Comparison of ENCODE assay signal across 8 cellular contexts in the genomic region with DNA sequence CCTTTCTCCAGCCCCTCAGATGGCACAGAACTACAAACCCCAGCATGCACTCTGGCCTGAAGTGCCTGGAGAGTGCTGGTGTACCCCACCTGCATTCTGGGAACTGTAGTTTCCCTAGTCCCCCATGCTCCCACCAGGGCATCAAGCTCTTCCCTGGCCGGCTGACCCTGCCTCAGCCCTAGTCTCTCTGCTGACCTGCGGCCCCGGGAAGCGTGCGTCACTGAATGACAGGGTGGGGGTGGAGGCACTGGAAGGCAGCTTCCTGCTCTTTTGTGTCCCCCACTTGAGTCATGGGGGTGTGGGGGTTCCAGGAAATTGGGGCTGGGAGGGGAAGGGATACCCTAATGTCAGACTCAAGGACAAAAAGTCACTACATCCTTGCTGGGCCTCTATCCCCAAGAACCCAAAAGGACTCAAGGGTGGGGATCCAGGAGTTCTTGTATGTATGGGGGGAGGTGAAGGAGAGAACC. TPM values are rescaled to one million over a fixed set of nuclear protein-coding genes. Genes with fewer than 3 reads are reported as not detected.
DNase-seq lines count a peak whose midpoint lies in the region; ATAC-seq and TF ChIP-seq lines count a peak whose summit lies in the region.

No MANE protein-coding gene starts in this region.

- H3K4me3 ChIP-seq in psoas muscle, result no peak overlapping the region

- no peak for TF ChIP-seq CTCF in psoas muscle (IDR thresholded peaks at IDR 0.05)

- H3K27ac ChIP-seq in psoas muscle, result peak overlapping the region; percentile 58

- H3K4me1 ChIP-seq in psoas muscle, result no peaks in the 10 kb centered on the region

- peaks cover 0 to 11% (median 2%) of the 10 kb centered on the region in 3 donors for H3K27me3 ChIP-seq in psoas muscle (ENCODE audit: insufficient read depth in 3 of 3, low read length in 2 of 3)

- H3K9me3 ChIP-seq in psoas muscle, result no peaks in the 10 kb centered on the region

- peak; percentile 49 to 77 (median 62) for ATAC-seq in psoas muscle

- peak; percentile 41 for DNase-seq in NCI-H146 (lab: John Stamatoyannopoulos, UW)
- no peak for DNase-seq in NCI-H146 treated with DMSO at 0.1 percent for 48 hours (lab: John Stamatoyannopoulos, UW; ENCODE audit: unreplicated experiment)
- DNase-seq in LHCN-M2 (ENCODE audit: low read depth), result peak; percentile 36
- peak; percentile 76 to 83 for DNase-seq in dermis microvascular lymphatic vessel endothelial cell (ENCODE audit: low read depth in 2 of 2)
- DNase-seq in psoas muscle, result peak in 1 of 2 donors; percentile 43
- no peak for DNase-seq in stimulated activated CD4-positive, alpha-beta T cell treated with anti-CD3 and anti-CD28 coated beads, Interleukin-4, amount 100 ng/mL, for 24 hours
- DNase-seq in activated naive CD4-positive, alpha-beta T cell treated with anti-CD3 and anti-CD28 coated beads, Interleukin-2, amount 50 U/mL, for 16 hours, result no peak
- DNase-seq in middle frontal gyrus (ENCODE audit: extremely low spot score, low spot score), result no peak

- 38 to 42% (median 39%) methylated on average over 5 of the region's 5 CpGs for WGBS in psoas muscle, 3 donors

- intact Hi-C loops in psoas muscle (cut with DNase I), result no loop called here

- no peaks in the 10 kb centered on the region for H3K36me3 ChIP-seq in psoas muscle (ENCODE audit: insufficient read depth in 1 of 2, low read depth in 1 of 2)

RNA-seq across cellular contexts. Expression of a gene that starts 2.1 kb away (rescaled TPM):
- total RNA-seq in LHCN-M2 (2014; rRNA removed), result 0.13 TPM in 1 of 2 replicates, not detected in the other
- 0.39 TPM for polyA plus RNA-seq in LHCN-M2 (2012)
- 28.4 and 31.6 TPM in 2 replicates for total RNA-seq in dermis microvascular lymphatic vessel endothelial cell
- 10 to 100 TPM in 1 of 4 donors, 1 to 10 TPM in 3; 5.8 to 13.2 (median 6.3) TPM for total RNA-seq in psoas muscle
- polyA plus RNA-seq in psoas muscle, result 1 to 10 TPM; 1.4 to 5.7 (median 5.0) TPM

RNA-seq across cellular contexts. Expression of a gene that starts 14.7 kb away (rescaled TPM):
- total RNA-seq in LHCN-M2 (2014; rRNA removed) (0.11 TPM in 1 of 2 replicates, not detected in the other), dermis microvascular lymphatic vessel endothelial cell (0.13 TPM in 1 of 2 replicates, not detected in the other), psoas muscle (under 1 TPM; 0.21 to 0.39 (median 0.22) TPM)
- polyA plus RNA-seq in LHCN-M2 (2012), result not detected
- polyA plus RNA-seq in psoas muscle, result under 1 TPM; 0.18 to 0.48 (median 0.20) TPM

RNA-seq across cellular contexts. Expression of a gene that starts 31.4 kb away (rescaled TPM):
- total RNA-seq in LHCN-M2 (2014; rRNA removed), result 0.06 TPM in 2 replicates
- polyA plus RNA-seq in LHCN-M2 (2012), result 0.11 TPM
- total RNA-seq in dermis microvascular lymphatic vessel endothelial cell, result under 0.01 and 0.13 TPM in 2 replicates
- total RNA-seq in psoas muscle, result not detected
- under 1 TPM; 0.12 to 0.18 (median 0.18) TPM for polyA plus RNA-seq in psoas muscle

RNA-seq across cellular contexts. Expression of a gene that starts 35.4 kb away (rescaled TPM):
- total RNA-seq in LHCN-M2 (2014; rRNA removed) (61.1 and 64.0 TPM in 2 replicates), dermis microvascular lymphatic vessel endothelial cell (13.9 and 14.0 TPM in 2 replicates), psoas muscle (10 to 100 TPM; 13.2 to 20.7 (median 19.2) TPM)
- polyA plus RNA-seq in LHCN-M2 (2012), result 40.4 TPM
- 10 to 100 TPM in 2 of 3 donors, 1 to 10 TPM in 1; 9.3 to 16.6 (median 12.9) TPM for polyA plus RNA-seq in psoas muscle

RNA-seq across cellular contexts. Expression of a gene that starts 55.5 kb away (rescaled TPM):
- total RNA-seq in LHCN-M2 (2014; rRNA removed), result 0.19 and 2.2 TPM in 2 replicates
- 0.81 TPM for polyA plus RNA-seq in LHCN-M2 (2012)
- under 0.01 and 0.13 TPM in 2 replicates for total RNA-seq in dermis microvascular lymphatic vessel endothelial cell
- total RNA-seq in psoas muscle, result 1 to 10 TPM; 2.1 to 6.2 (median 3.9) TPM
- polyA plus RNA-seq in psoas muscle, result 1 to 10 TPM; 1.8 to 5.0 (median 1.8) TPM

Comparison
In these comparisons a context has a peak if more than half of its experiments do, and no peak if none do; other contexts are left out.
1. DNase-seq: peak in NCI-H146 (single experiment), LHCN-M2 (single experiment) and dermis microvascular lymphatic vessel endothelial cell (2 of 2); none in NCI-H146 treated with DMSO at 0.1 percent for 48 hours (single experiment), stimulated activated CD4-positive, alpha-beta T cell treated with anti-CD3 and anti-CD28 coated beads, Interleukin-4, amount 100 ng/mL, for 24 hours (single experiment), activated naive CD4-positive, alpha-beta T cell treated with anti-CD3 and anti-CD28 coated beads, Interleukin-2, amount 50 U/mL, for 16 hours (single experiment) and middle frontal gyrus (single experiment).